ENCODE assay signal across 8 cellular contexts in genomic region chrX:49100704-49101628, GRCh38. TPM values are rescaled to one million over a fixed set of nuclear protein-coding genes. Genes with fewer than 3 reads are reported as not detected.
A peak's percentile ranks its signal among the peaks of the same experiment; 100 is the strongest.
DNase-seq lines count a peak whose midpoint lies in the region; ATAC-seq and TF ChIP-seq lines count a peak whose summit lies in the region.

No MANE protein-coding gene starts in this region.

- ATAC-seq in GM18502 (IDR thresholded peaks at IDR 0.05; ENCODE audit: poor library complexity, unreplicated experiment) (peak; percentile 94), HG02943 (IDR thresholded peaks at IDR 0.05; ENCODE audit: low read depth, unreplicated experiment) (peak; percentile 76)

- H3K36me3 ChIP-seq in ascending aorta (no peaks in the 10 kb centered on the region), vagina (no peaks in the 10 kb centered on the region)

- H3K9me3 ChIP-seq in ascending aorta: no peaks in the 10 kb centered on the region
- H3K9me3 ChIP-seq in vagina: no peaks in the 10 kb centered on the region

- no peak for TF ChIP-seq CTCF in ascending aorta (IDR thresholded peaks at IDR 0.05)
- TF ChIP-seq CTCF in vagina (IDR thresholded peaks at IDR 0.05): no peak

- peak overlapping the region; percentile 63 to 65 for H3K27ac ChIP-seq in ascending aorta
- H3K27ac ChIP-seq in vagina: peak overlapping the region; percentile 12

- TF ChIP-seq POLR2A in vagina (IDR thresholded peaks at IDR 0.05): no peak

- intact Hi-C loops in ascending aorta (cut with DNase I): loop anchor here (1.0 to 10.0 kb wide), 2 partner anchors 22 to 126 kb away; partner anchors contain the start of genes KCND1 and WDR45
- intact Hi-C loops in vagina (cut with DNase I): no loop called here

- DNase-seq in NCI-H187 (lab: John Stamatoyannopoulos, UW): peak; percentile 27 to 53
- DNase-seq in T-helper 2 cell: peak; percentile 74 to 92 (median 83)
- DNase-seq in ascending aorta (ENCODE audit: low spot score in 2 of 2): peak; percentile 64 to 95
- DNase-seq in hepatic stellate cell (ENCODE audit: low spot score): peak; percentile 99
- peak; percentile 91 for DNase-seq in putamen (ENCODE audit: low spot score)
- DNase-seq in vagina (ENCODE audit: extremely low spot score in 2 of 2): peak in 1 of 2 donors; percentile 92

- H3K4me1 ChIP-seq in ascending aorta: no peaks in the 10 kb centered on the region
- peaks cover 5% of the 10 kb centered on the region for H3K4me1 ChIP-seq in vagina

- no peaks in the 10 kb centered on the region for H3K27me3 ChIP-seq in ascending aorta
- no peaks in the 10 kb centered on the region for H3K27me3 ChIP-seq in vagina

- H3K4me3 ChIP-seq in ascending aorta (peak overlapping the region; percentile 59 to 72), vagina (peak overlapping the region; percentile 38 to 44)

RNA-seq across cellular contexts. Expression of gene WDR45, which starts 21.3 kb away (rescaled TPM):
- total RNA-seq in ascending aorta (169 TPM), vagina (72.7 TPM)

RNA-seq across cellular contexts. Expression of gene GPKOW, which starts 22.6 kb away (rescaled TPM):
- total RNA-seq in ascending aorta: 19.4 TPM
- total RNA-seq in vagina: 17.7 TPM

RNA-seq across cellular contexts. Expression of gene PRAF2, which starts 27.2 kb away (rescaled TPM):
- total RNA-seq in ascending aorta (48.4 TPM), vagina (24.1 TPM)

RNA-seq across cellular contexts. Expression of gene CCDC120, which starts 42.2 kb away (rescaled TPM):
- 0.11 TPM for total RNA-seq in ascending aorta
- total RNA-seq in vagina: 8.6 TPM

RNA-seq across cellular contexts. Expression of gene TFE3, which starts 57.8 kb away (rescaled TPM):
- total RNA-seq in ascending aorta (141 TPM), vagina (87.4 TPM)
